1 cellular context compared by ENCODE assay signal in the genomic region with DNA sequence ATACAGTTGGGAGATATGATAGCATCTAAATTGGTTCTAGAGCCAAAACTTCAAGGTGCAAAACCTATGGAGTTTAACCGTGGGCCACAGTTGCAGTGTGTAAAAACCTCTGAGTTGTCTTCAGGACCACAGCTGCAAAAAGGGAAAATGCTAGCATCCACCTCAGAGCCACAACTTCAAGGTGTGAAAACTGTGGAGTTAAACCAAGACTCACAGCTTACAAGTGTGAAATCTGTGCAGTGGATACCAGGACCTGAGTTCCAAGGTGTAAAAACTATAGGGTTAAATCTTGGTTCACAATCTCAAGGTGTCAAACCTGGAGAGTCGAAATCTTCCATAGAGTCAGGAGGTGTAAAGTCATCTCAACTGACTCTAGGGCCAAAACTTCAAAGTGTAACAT.
TF ChIP-seq lines count a peak whose summit lies in the region.

No MANE protein-coding gene starts in this region.

TF ChIP-seq in HepG2, 621 proteins besides CTCF, POLR2A, EP300 and RAD21:
- TF ChIP-seq ZHX2 (IDR thresholded peaks at IDR 0.05; ENCODE audit: low read depth), result no peak
- TF ChIP-seq ZHX2 (CRISPR knock-in tag; IDR thresholded peaks at IDR 0.05; ENCODE audit: borderline replicate concordance), result 0 out of 2 replicates have a peak, but pooled peaks have one; percentile 30
- no peak for TF ChIP-seq ZBTB7B (CRISPR knock-in tag; IDR thresholded peaks at IDR 0.05)
